In the genomic region with DNA sequence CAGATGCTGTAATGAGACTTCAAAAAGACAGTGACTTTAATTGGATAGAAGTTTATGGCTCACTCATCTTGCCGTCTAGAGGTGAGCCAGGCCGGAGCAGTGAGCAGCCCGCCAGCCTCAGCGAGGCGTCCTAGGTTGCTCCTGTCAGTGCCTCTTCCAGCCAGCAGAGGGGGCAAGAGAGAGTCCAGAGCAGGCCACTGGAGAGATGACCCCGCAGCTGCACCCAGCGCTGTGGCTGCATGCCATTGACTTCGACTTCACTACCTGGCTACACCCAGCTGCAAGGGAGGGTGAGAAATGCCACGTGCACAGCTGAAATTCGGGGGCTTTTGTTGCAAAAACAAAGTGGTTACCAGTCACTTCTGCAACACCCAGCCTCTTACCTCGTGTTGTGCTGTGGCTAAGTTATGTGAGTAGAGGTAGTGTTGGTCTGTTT, we compare ENCODE assay signal across 8 cellular contexts. TPM values are rescaled to one million over a fixed set of nuclear protein-coding genes. Genes with fewer than 3 reads are reported as not detected.
DNase-seq lines count a peak whose midpoint lies in the region; ATAC-seq, FAIRE-seq and TF ChIP-seq lines count a peak whose summit lies in the region.

No MANE protein-coding gene starts in this region.

- H3K4me1 ChIP-seq in mucosa of descending colon (ENCODE audit: low read depth), result no peaks in the 10 kb centered on the region

- FAIRE-seq in endometrium (lab: Jason Lieb, UNC), result peak; percentile 15

- TF ChIP-seq CTCF in mucosa of descending colon (IDR thresholded peaks at IDR 0.05), result peak; percentile 88

- peak; percentile 97 for ATAC-seq in GM19395 (IDR thresholded peaks at IDR 0.05; ENCODE audit: unreplicated experiment)
- peak; percentile 97 for ATAC-seq in HG03442 (IDR thresholded peaks at IDR 0.05; ENCODE audit: unreplicated experiment)
- peak; percentile 99 for ATAC-seq in mucosa of descending colon

- intact Hi-C loops in mucosa of descending colon (cut with DNase I, micrococcal nuclease), result loop anchor here in 1 of 2 donors (2.0 to 10.0 kb wide), 2 partner anchors 81 to 387 kb away; no protein-coding TSS in a partner anchor

- H3K36me3 ChIP-seq in mucosa of descending colon (ENCODE audit: low read depth), result no peaks in the 10 kb centered on the region

- no peaks in the 10 kb centered on the region for H3K9me3 ChIP-seq in mucosa of descending colon

- H3K4me3 ChIP-seq in mucosa of descending colon, result no peak overlapping the region

- DNase-seq in COLO829 (ENCODE audit: low spot score) (peak; percentile 45), NCI-H774 (lab: John Stamatoyannopoulos, UW) (peak; percentile 76), mucosa of descending colon (peak; percentile 83 to 90 (median 87))
- peak; percentile 48 to 52 for DNase-seq in activated CD8-positive, alpha-beta memory T cell treated with anti-CD3 and anti-CD28 coated beads for 1 hour (ENCODE audit: extremely low read depth in 1 of 2, low read depth in 1 of 2)
- DNase-seq in stimulated activated CD8-positive, alpha-beta memory T cell treated with anti-CD3 and anti-CD28 coated beads, Interleukin-4, amount 100 ng/mL, for 24 hours (ENCODE audit: low read depth), result peak; percentile 66

RNA-seq across cellular contexts. Expression of gene NUB1, which starts 26.5 kb away (rescaled TPM):
- 10 to 100 TPM; 66.2 to 77.5 (median 76.9) TPM for total RNA-seq in mucosa of descending colon

RNA-seq across cellular contexts. Expression of gene WDR86, which starts 41.7 kb away (rescaled TPM):
- total RNA-seq in mucosa of descending colon, result 10 to 100 TPM in 1 of 3 donors, 1 to 10 TPM in 1, under 1 TPM in 1; 0.38 to 16.6 (median 1.2) TPM
